ENCODE assay signal across 28 cellular contexts in the genomic region with DNA sequence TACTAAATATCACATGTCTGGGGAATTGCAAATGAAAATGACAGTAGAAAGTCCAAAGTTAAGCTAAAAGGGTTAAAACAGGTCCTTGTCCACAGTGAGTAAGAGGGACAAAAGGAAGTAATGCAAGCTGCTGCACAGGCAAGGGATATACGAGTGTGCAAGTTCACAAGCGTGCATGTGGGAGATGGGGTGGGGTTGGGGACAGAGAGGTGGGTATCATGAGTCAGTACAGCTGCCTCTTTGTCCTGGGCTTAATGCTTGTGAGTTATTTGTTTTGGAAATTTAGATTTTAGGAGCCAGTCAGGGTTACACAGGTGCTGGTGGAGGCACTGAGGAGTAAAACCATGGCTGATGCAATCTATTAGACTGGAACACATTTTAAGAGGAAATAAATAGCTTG.
"Had no signal": no experiment of that assay in that cellular context is flagged by ENCODE, and none has a peak within 500 bp of the region (broad histone marks: within the 10 kb centered on the region; RNA-seq: fewer than 3 reads in every experiment).

No MANE protein-coding gene starts in this region.

- H3K9me3 Mint-ChIP-seq: memory B cell; stimulated activated naive CD8-positive, alpha-beta T cell treated with anti-CD3 and anti-CD28 coated beads, Interleukin-15, amount 100 ng/mL, for 72 hours had no signal

- H3K36me3 ChIP-seq: gastrocnemius medialis, neural progenitor cell, suprapubic skin, transverse colon, upper lobe of right lung, uterus had no signal

- H3K4me1 ChIP-seq: gastrocnemius medialis, neural progenitor cell, transverse colon, upper lobe of right lung, uterus had no signal

- H3K9me3 ChIP-seq: gastrocnemius medialis, mucosa of descending colon, suprapubic skin, transverse colon, upper lobe of right lung, uterus had no signal

- DNase-seq: dorsolateral prefrontal cortex; effector CD4-positive, alpha-beta T cell; foreskin fibroblast; gastrocnemius medialis; head of caudate nucleus; kidney; mucosa of descending colon; naive B cell; stimulated activated CD4-positive, alpha-beta T cell treated with anti-CD3 and anti-CD28 coated beads, Interleukin-12 subunit alpha, Interleukin-12 subunit beta, amount 100 ng/mL, for 4 hours; stimulated activated CD4-positive, alpha-beta T cell treated with anti-CD3 and anti-CD28 coated beads, Interleukin-1b, Interleukin-23, amount 100 ng/mL, for 48 hours; stimulated activated CD4-positive, alpha-beta T cell treated with anti-CD3 and anti-CD28 coated beads, Interleukin-4, amount 100 ng/mL, for 1 hour; stimulated activated CD8-positive, alpha-beta memory T cell treated with anti-CD3 and anti-CD28 coated beads, Interleukin-4, amount 100 ng/mL, for 48 hours; stimulated activated naive CD4-positive, alpha-beta T cell; stimulated activated naive CD8-positive, alpha-beta T cell treated with anti-CD3 and anti-CD28 coated beads, Interleukin-15, amount 100 ng/mL, for 72 hours; transverse colon; upper lobe of right lung; uterus had no signal

- H3K27me3 ChIP-seq: gastrocnemius medialis, suprapubic skin, transverse colon, upper lobe of right lung, uterus had no signal

- H3K4me3 Mint-ChIP-seq: memory B cell; mesothelial cell of epicardium; neural progenitor cell; stimulated activated naive CD8-positive, alpha-beta T cell treated with anti-CD3 and anti-CD28 coated beads, Interleukin-15, amount 100 ng/mL, for 72 hours had no signal

- H3K27ac ChIP-seq: dorsolateral prefrontal cortex, gastrocnemius medialis, neural progenitor cell, parathyroid adenoma, suprapubic skin, transverse colon, upper lobe of right lung, uterus had no signal

- H2AFZ ChIP-seq: neural progenitor cell, parathyroid adenoma had no signal

- H3K4me2 ChIP-seq: neural progenitor cell, smooth muscle cell had no signal

- FAIRE-seq: kidney had no signal

- H3K4me3 ChIP-seq: dorsolateral prefrontal cortex, gastrocnemius medialis, lung, mucosa of descending colon, neural progenitor cell, smooth muscle cell, suprapubic skin, transverse colon, upper lobe of right lung, uterus had no signal

- H3K9ac ChIP-seq: neural progenitor cell, parathyroid adenoma had no signal

- H3K27ac Mint-ChIP-seq: memory B cell; mesothelial cell of epicardium; naive B cell; nephron; neural progenitor cell; progenitor cell of endocrine pancreas; stimulated activated naive CD8-positive, alpha-beta T cell treated with anti-CD3 and anti-CD28 coated beads, Interleukin-15, amount 100 ng/mL, for 72 hours had no signal

- ATAC-seq: gastrocnemius medialis; left lobe of liver; mucosa of descending colon; sciatic nerve; stimulated activated naive CD8-positive, alpha-beta T cell treated with anti-CD3 and anti-CD28 coated beads, Interleukin-15, amount 100 ng/mL, for 72 hours; upper lobe of right lung had no signal
